In the genomic region with DNA sequence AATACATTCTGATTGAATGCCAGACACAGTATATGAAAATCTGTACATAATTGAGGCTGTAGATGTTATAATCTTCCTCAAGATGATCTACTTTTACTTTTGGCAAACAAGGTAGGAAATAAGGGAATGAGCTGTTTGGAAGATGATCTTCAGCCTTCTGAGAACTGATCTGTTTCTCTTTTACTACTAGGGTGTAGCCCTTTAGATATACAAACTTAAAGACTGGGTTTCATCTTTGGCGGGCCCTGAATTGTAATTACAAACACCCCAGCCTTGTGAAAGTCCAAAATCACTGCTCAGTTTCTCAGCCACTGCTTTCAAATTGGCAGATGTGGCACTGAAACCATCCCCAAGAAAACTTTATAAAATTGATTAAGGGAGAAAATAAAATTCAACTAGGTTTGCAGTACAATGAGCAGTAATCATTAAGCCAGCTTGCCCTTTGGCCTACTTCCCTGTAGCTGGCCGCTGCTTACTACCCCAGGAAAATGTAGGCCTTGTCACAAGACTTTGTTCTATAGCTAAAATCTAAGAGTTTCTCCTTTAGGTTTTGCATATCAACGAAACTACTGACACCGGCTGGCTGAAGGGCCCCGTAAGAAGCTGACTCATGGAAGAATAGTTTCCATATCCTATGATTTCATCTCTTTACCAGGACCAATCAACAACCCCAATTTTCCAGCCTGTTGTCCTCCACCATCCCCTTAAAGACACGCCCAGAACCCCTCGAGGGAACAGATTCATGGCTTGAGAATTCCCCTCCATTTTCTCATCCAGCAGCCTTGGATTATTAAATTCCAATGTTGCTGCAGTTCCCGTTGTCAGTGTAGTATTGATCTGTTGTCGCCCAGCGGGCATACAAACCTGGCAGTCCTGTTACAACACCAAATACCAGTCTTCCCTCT, we compare ENCODE assay signal across 9 cellular contexts.
DNase-seq lines count a peak whose midpoint lies in the region; ATAC-seq, FAIRE-seq and TF ChIP-seq lines count a peak whose summit lies in the region.
"Had no signal": no experiment of that assay in that cellular context is flagged by ENCODE, and none has a peak within 500 bp of the region (broad histone marks: within the 10 kb centered on the region; RNA-seq: fewer than 3 reads in every experiment).

No MANE protein-coding gene starts in this region.

- H3F3A ChIP-seq in DOHH2 (ENCODE audit: control insufficient read depth, insufficient read depth) (0 out of 2 replicates have a peak, but pooled peaks cover 3% of the 10 kb centered on the region), MM.1S (ENCODE audit: insufficient read depth, low read length) (no peaks in the 10 kb centered on the region)

- H3K36me3 Mint-ChIP-seq in naive B cell, result no peaks in the 10 kb centered on the region

- H3K4me3 ChIP-seq in DOHH2 (ENCODE audit: low read length) (no peak overlapping the region), MM.1S (ENCODE audit: low read length) (no peak overlapping the region), cardiac fibroblast (replicated peaks in 1 of 2; ENCODE audit: low read depth in 2 of 2, low read length in 2 of 2) (no peak overlapping the region)

- no peaks in the 10 kb centered on the region for H3K9me3 ChIP-seq in DOHH2 (ENCODE audit: control insufficient read depth, insufficient read depth, low read length)
- H3K9me3 ChIP-seq in MM.1S (replicated peaks; ENCODE audit: insufficient read depth, low read length), result no peaks in the 10 kb centered on the region

- ATAC-seq in naive B cell (ENCODE audit: low read depth in 2 of 2), result no peak
- no peak for ATAC-seq in HG02870 (IDR thresholded peaks at IDR 0.05; ENCODE audit: unreplicated experiment)
- no peak for ATAC-seq in HG02981 (IDR thresholded peaks at IDR 0.05; ENCODE audit: unreplicated experiment)

- H3K9me3 Mint-ChIP-seq in naive B cell, result no peaks in the 10 kb centered on the region

- no peak overlapping the region for H3K4me2 ChIP-seq in DOHH2 (ENCODE audit: low read length)
- no peak overlapping the region for H3K4me2 ChIP-seq in MM.1S (ENCODE audit: low read depth, low read length)

- no peak overlapping the region for H2AFZ ChIP-seq in MM.1S (ENCODE audit: low read length)

- no peaks in the 10 kb centered on the region for H3K27me3 ChIP-seq in DOHH2 (ENCODE audit: control insufficient read depth, low read length)
- no peaks in the 10 kb centered on the region for H3K27me3 ChIP-seq in MM.1S (replicated peaks; ENCODE audit: insufficient read depth, low read length)

- H3K4me1 Mint-ChIP-seq in naive B cell, result peaks cover 20 to 27% (median 22%) of the 10 kb centered on the region in 3 donors

- TF ChIP-seq CTCF in DOHH2 (IDR thresholded peaks at IDR 0.05; ENCODE audit: low read depth, low read length, poor library complexity, severe bottlenecking), result no peak
- TF ChIP-seq CTCF in MM.1S (IDR thresholded peaks at IDR 0.05; ENCODE audit: low read length), result no peak
- TF ChIP-seq CTCF in cardiac fibroblast (IDR thresholded peaks at IDR 0.05; ENCODE audit: low read depth, low read length), result no peak
- no peak for TF ChIP-seq CTCF in D721Med (IDR thresholded peaks at IDR 0.05; ENCODE audit: insufficient read depth, missing control alignments)

- H4K20me1 ChIP-seq in DOHH2 (ENCODE audit: control insufficient read depth, insufficient read depth, low read depth, low read length), result no peaks in the 10 kb centered on the region
- no peaks in the 10 kb centered on the region for H4K20me1 ChIP-seq in MM.1S (ENCODE audit: insufficient read depth, low read length)

- no peak overlapping the region for H3K9ac ChIP-seq in MM.1S (ENCODE audit: low read length)

- H3K9me2 ChIP-seq in DOHH2 (replicated peaks; ENCODE audit: control insufficient read depth, low read length) (no peaks in the 10 kb centered on the region), MM.1S (replicated peaks; ENCODE audit: insufficient read depth, low read length) (no peaks in the 10 kb centered on the region)

- H3K27me3 Mint-ChIP-seq in naive B cell, result no peaks in the 10 kb centered on the region

- DNase-seq in MM.1S, result no peak
- DNase-seq in cardiac fibroblast (ENCODE audit: low read depth in 2 of 2), result peak; percentile 79 to 97
- no peak for DNase-seq in naive B cell
- no peak for DNase-seq in D721Med (ENCODE audit: insufficient read length, low spot score)
- DNase-seq in inferior parietal cortex (ENCODE audit: extremely low spot score), result no peak
- DNase-seq: NCI-H510A treated with DMSO at 0.1 percent for 48 hours had no signal

- H3K79me2 ChIP-seq in DOHH2 (ENCODE audit: control insufficient read depth, low read length) (no peaks in the 10 kb centered on the region), MM.1S (ENCODE audit: low read length) (no peaks in the 10 kb centered on the region)

- H3K4me1 ChIP-seq in DOHH2 (ENCODE audit: control insufficient read depth, low read length) (peaks cover 32% of the 10 kb centered on the region), MM.1S (ENCODE audit: low read length) (no peaks in the 10 kb centered on the region)

- no peak for FAIRE-seq in D721Med (lab: Jason Lieb, UNC)

- H3K36me3 ChIP-seq in DOHH2 (ENCODE audit: control insufficient read depth, low read length) (0 out of 2 replicates have a peak, but pooled peaks cover 3% of the 10 kb centered on the region), MM.1S (replicated peaks; ENCODE audit: insufficient read depth, low read length) (no peaks in the 10 kb centered on the region)

- peak overlapping the region; percentile 70; the same call in 1 of the 2 replicates for H3K27ac ChIP-seq in DOHH2 (ENCODE audit: low read depth, low read length)
- peak overlapping the region; percentile 21; the same call in 1 of the 2 replicates for H3K27ac ChIP-seq in MM.1S (ENCODE audit: low read length)

- peak overlapping the region in 5 of 6 donors; percentile 62 to 76 (median 65) for H3K27ac Mint-ChIP-seq in naive B cell

- H3K4me3 Mint-ChIP-seq in naive B cell, result peak overlapping the region in 2 of 8 donors; percentile 72 to 74

Comparison
In these comparisons a context has a peak if more than half of its experiments do, and no peak if none do; other contexts are left out.
1. DNase-seq: peak in cardiac fibroblast (2 of 2); none in MM.1S (single experiment), naive B cell (single experiment), D721Med (single experiment) and inferior parietal cortex (single experiment).